8 cellular contexts compared by ENCODE assay signal in the genomic region with DNA sequence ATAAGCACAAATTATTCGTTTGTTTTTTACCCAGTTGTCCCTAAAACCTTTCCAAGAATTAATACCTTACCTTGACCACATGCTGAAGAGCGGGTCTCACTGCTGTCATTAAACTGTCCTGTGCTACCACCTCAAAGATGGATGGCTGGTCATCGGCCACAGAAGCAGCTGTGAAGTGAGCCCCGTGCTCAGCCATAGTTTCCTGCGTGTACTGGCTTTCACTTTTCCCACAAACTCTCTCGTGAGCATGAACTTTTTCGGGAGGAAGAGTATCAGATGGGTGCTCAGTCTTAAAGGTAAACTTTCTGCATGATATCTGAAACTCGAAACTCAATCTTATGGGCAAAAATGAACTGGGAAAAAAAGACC. TPM values are rescaled to one million over a fixed set of nuclear protein-coding genes. Genes with fewer than 3 reads are reported as not detected.
A peak's percentile ranks its signal among the peaks of the same experiment; 100 is the strongest.
DNase-seq lines count a peak whose midpoint lies in the region; ATAC-seq and TF ChIP-seq lines count a peak whose summit lies in the region.

No MANE protein-coding gene starts in this region.

- H3K9me3 ChIP-seq in body of pancreas (no peaks in the 10 kb centered on the region), thymus (ENCODE audit: control insufficient read depth) (no peaks in the 10 kb centered on the region)

- H3K27me3 ChIP-seq in body of pancreas (no peaks in the 10 kb centered on the region), thymus (ENCODE audit: control insufficient read depth, insufficient read depth) (no peaks in the 10 kb centered on the region)

- 2 to 3% methylated on average over 8 of the region's 8 CpGs for WGBS in body of pancreas, 2 donors
- 7% methylated on average over 8 of the region's 8 CpGs for WGBS in thymus

- peak overlapping the region; percentile 90 for H3K27ac ChIP-seq in C4-2B
- peak overlapping the region; percentile 76 to 91 (median 81) for H3K27ac ChIP-seq in body of pancreas
- H3K27ac ChIP-seq in thymus (ENCODE audit: low read depth): peak overlapping the region; percentile 94

- H3K36me3 ChIP-seq in body of pancreas (replicated peaks in 1 of 2; ENCODE audit: insufficient read depth in 1 of 2, low read depth in 2 of 2) (no peaks in the 10 kb centered on the region), thymus (ENCODE audit: control insufficient read depth, insufficient read depth) (peaks cover 12% of the 10 kb centered on the region)

- DNase-seq in KG1 (lab: John Stamatoyannopoulos, UW): peak; percentile 71
- DNase-seq in body of pancreas: peak in 3 of 4 donors; percentile 11 to 25 (median 19)
- DNase-seq in left kidney (ENCODE audit: low read depth, low spot score): peak; percentile 70
- no peak for DNase-seq in NCI-H82 treated with DMSO at 0.1 percent for 48 hours (lab: John Stamatoyannopoulos, UW; ENCODE audit: unreplicated experiment)

- peak; percentile 28 for ATAC-seq in body of pancreas
- ATAC-seq in GM19452 (IDR thresholded peaks at IDR 0.05; ENCODE audit: unreplicated experiment): no peak
- no peak for ATAC-seq in HG02610 (IDR thresholded peaks at IDR 0.05; ENCODE audit: unreplicated experiment)

- TF ChIP-seq POLR2A in body of pancreas (IDR thresholded peaks at IDR 0.05): no peak

- peaks cover 22% of the 10 kb centered on the region for H3K4me1 ChIP-seq in body of pancreas
- H3K4me1 ChIP-seq in thymus (ENCODE audit: control insufficient read depth, insufficient read depth, low read length): peaks cover 16% of the 10 kb centered on the region

- intact Hi-C loops in body of pancreas (cut with DNase I): no loop called here

- H3K4me3 ChIP-seq in body of pancreas (peak overlapping the region; percentile 39 to 63), thymus (ENCODE audit: low read length) (peak overlapping the region; percentile 71)

- TF ChIP-seq CTCF in C4-2B (conservative IDR thresholded peaks at IDR 0.05): no peak
- no peak for TF ChIP-seq CTCF in body of pancreas (IDR thresholded peaks at IDR 0.05)

RNA-seq across cellular contexts. Expression of a gene that starts 0.6 kb away (rescaled TPM):
- 1 to 10 TPM; 3.0 to 3.4 TPM for total RNA-seq in body of pancreas
- 4.8 TPM for polyA plus RNA-seq in thymus

RNA-seq across cellular contexts. Expression of a gene that starts 9.3 kb away (rescaled TPM):
- 10 to 100 TPM; 29.3 to 43.6 TPM for total RNA-seq in body of pancreas
- polyA plus RNA-seq in thymus: 39.1 TPM

RNA-seq across cellular contexts. Expression of a gene that starts 17.2 kb away (rescaled TPM):
- total RNA-seq in body of pancreas: not detected
- 0.02 TPM for polyA plus RNA-seq in thymus

RNA-seq across cellular contexts. Expression of a gene that starts 40.3 kb away (rescaled TPM):
- total RNA-seq in body of pancreas: 1 to 10 TPM in 1 of 2 donors, under 1 TPM in 1; 0.78 to 1.6 TPM
- 1.2 TPM for polyA plus RNA-seq in thymus
